Comparison of ENCODE assay signal across 24 cellular contexts in genomic region chr4:19438228-19438627, GRCh38.
DNase-seq lines count a peak whose midpoint lies in the region; TF ChIP-seq lines count a peak whose summit lies in the region.
"Had no signal": no experiment of that assay in that cellular context is flagged by ENCODE, and none has a peak within 500 bp of the region (broad histone marks: within the 10 kb centered on the region; RNA-seq: fewer than 3 reads in every experiment).

No MANE protein-coding gene starts in this region.

- H3K9ac ChIP-seq in adipocyte (ENCODE audit: low read length) = no peak overlapping the region
- H3K9ac ChIP-seq in fibroblast of lung (ENCODE audit: insufficient read depth, low read length) = no peak overlapping the region

- no peaks in the 10 kb centered on the region for H4K20me1 ChIP-seq in fibroblast of lung (ENCODE audit: control insufficient read depth, extremely low read depth, insufficient read depth, low read length)

- intact Hi-C loops in esophagus muscularis mucosa (cut with DNase I) = no loop called here

- no peaks in the 10 kb centered on the region for H3K79me2 ChIP-seq in fibroblast of lung (ENCODE audit: control insufficient read depth, insufficient read depth, low read length)

- no peaks in the 10 kb centered on the region for H3K27me3 ChIP-seq in adipocyte (replicated peaks; ENCODE audit: control insufficient read depth, insufficient read depth, low read length)
- H3K27me3 ChIP-seq in fibroblast of lung (ENCODE audit: control insufficient read depth, insufficient read depth, low read length) = no peaks in the 10 kb centered on the region
- no peaks in the 10 kb centered on the region for H3K27me3 ChIP-seq in tibial nerve
- no peaks in the 10 kb centered on the region for H3K27me3 ChIP-seq in esophagus muscularis mucosa
- H3K27me3 ChIP-seq: pancreas had no signal

- 81 to 96% methylated on average over 1 of the region's 1 CpG for WGBS in tibial nerve, 2 donors
- 93% methylated on average over 1 of the region's 1 CpG for WGBS in esophagus muscularis mucosa

- peaks cover 17% of the 10 kb centered on the region for H3K9me3 ChIP-seq in adipocyte (ENCODE audit: control insufficient read depth, low read length)
- no peaks in the 10 kb centered on the region for H3K9me3 ChIP-seq in fibroblast of lung (ENCODE audit: control insufficient read depth, insufficient read depth, low read depth, low read length)
- H3K9me3 ChIP-seq in tibial nerve = peaks cover 0 to 22% (median 0%) of the 10 kb centered on the region in 4 donors
- peaks cover 0 to 8% (median 3%) of the 10 kb centered on the region in 4 donors for H3K9me3 ChIP-seq in esophagus muscularis mucosa
- H3K9me3 ChIP-seq: pancreas had no signal

- peak; percentile 51 for DNase-seq in EH (ENCODE audit: low read depth)
- DNase-seq in adipocyte (ENCODE audit: low read depth) = peak; percentile 54
- peak; percentile 13 to 74 for DNase-seq in fibroblast of lung (ENCODE audit: low read depth in 2 of 2)
- DNase-seq in skeletal muscle cell (ENCODE audit: low read depth) = peak; percentile 10
- no peak for DNase-seq in tibial nerve (ENCODE audit: low spot score in 2 of 2)
- no peak for DNase-seq in NCI-H2107 treated with DMSO at 0.1 percent for 48 hours (lab: John Stamatoyannopoulos, UW; ENCODE audit: unreplicated experiment)
- DNase-seq in esophagus muscularis mucosa (ENCODE audit: extremely low spot score) = no peak
- DNase-seq: activated B cell treated with CpG ODN at 0.5 μM for 24 hours; activated CD4-positive, alpha-beta T cell treated with anti-CD3 and anti-CD28 coated beads, Interleukin-2, amount 50 U/mL, for 4 hours; activated naive CD4-positive, alpha-beta T cell treated with anti-CD3 and anti-CD28 coated beads, Interleukin-2, amount 10 ng/mL, durations not matched to agents 7 days and 5 days; amygdala; caudate nucleus; endodermal cell; foreskin melanocyte; H9; left cardiac atrium; NCI-H1417 treated with DMSO at 0.1 percent for 48 hours; NCI-H2081 treated with DMSO at 0.1 percent for 48 hours; NCI-H774; nephron progenitor cell; pancreas; RPMI8226; stimulated activated CD4-positive, alpha-beta T cell treated with anti-CD3 and anti-CD28 coated beads, Interleukin-2, amount 100 ng/mL, for 24 hours; T-helper 1 cell had no signal

- no peaks in the 10 kb centered on the region for H3K4me1 ChIP-seq in adipocyte (ENCODE audit: control insufficient read depth, insufficient read depth, low read length)
- no peaks in the 10 kb centered on the region for H3K4me1 ChIP-seq in fibroblast of lung (ENCODE audit: control insufficient read depth, extremely low read depth, insufficient read depth, low read length)
- no peaks in the 10 kb centered on the region for H3K4me1 ChIP-seq in tibial nerve
- H3K4me1 ChIP-seq in esophagus muscularis mucosa = no peaks in the 10 kb centered on the region
- H3K4me1 ChIP-seq: pancreas had no signal

- TF ChIP-seq EP300 in tibial nerve (IDR thresholded peaks at IDR 0.05) (no peak), esophagus muscularis mucosa (IDR thresholded peaks at IDR 0.05) (no peak)

- no peaks in the 10 kb centered on the region for H3K36me3 ChIP-seq in adipocyte (ENCODE audit: control insufficient read depth, insufficient read depth, low read length, severe bottlenecking)
- no peaks in the 10 kb centered on the region for H3K36me3 ChIP-seq in fibroblast of lung (ENCODE audit: control insufficient read depth, insufficient read depth, low read length)
- H3K36me3 ChIP-seq in tibial nerve = no peaks in the 10 kb centered on the region
- H3K36me3 ChIP-seq in esophagus muscularis mucosa = no peaks in the 10 kb centered on the region
- H3K36me3 ChIP-seq: pancreas had no signal

- no peak overlapping the region for H2AFZ ChIP-seq in fibroblast of lung (ENCODE audit: low read length)

- H3K27ac ChIP-seq in fibroblast of lung (ENCODE audit: insufficient read depth, low read length) (no peak overlapping the region), tibial nerve (no peak overlapping the region), esophagus muscularis mucosa (replicated peaks in 1 of 4) (no peak overlapping the region)
- H3K27ac ChIP-seq: pancreas had no signal

- H3K4me3 ChIP-seq in adipocyte (ENCODE audit: low read length) (no peak overlapping the region), fibroblast of lung (replicated peaks in 1 of 4; ENCODE audit: control extremely low read depth in 1 of 4, insufficient read depth in 1 of 4, low read depth in 3 of 4, low read length in 4 of 4) (no peak overlapping the region), skeletal muscle cell (ENCODE audit: low read depth, low read length) (no peak overlapping the region), tibial nerve (no peak overlapping the region), esophagus muscularis mucosa (no peak overlapping the region)
- H3K4me3 ChIP-seq: pancreas had no signal

- no peak overlapping the region for H3K4me2 ChIP-seq in fibroblast of lung (ENCODE audit: extremely low read depth, insufficient read depth, low read length)

- TF ChIP-seq POLR2A in tibial nerve (IDR thresholded peaks at IDR 0.05) = no peak
- TF ChIP-seq POLR2A in esophagus muscularis mucosa (IDR thresholded peaks at IDR 0.05; ENCODE audit: low read depth) = no peak

- TF ChIP-seq CTCF in fibroblast of lung (conservative IDR thresholded peaks at IDR 0.05 in 1 of 2, IDR thresholded peaks at IDR 0.05 in 1 of 2; ENCODE audit: low read depth in 1 of 2, low read length in 2 of 2) (no peak), tibial nerve (IDR thresholded peaks at IDR 0.05) (no peak), esophagus muscularis mucosa (IDR thresholded peaks at IDR 0.05) (no peak)

Comparison
In these comparisons a context has a peak if more than half of its experiments do, and no peak if none do; other contexts are left out.
1. DNase-seq: peak in EH (single experiment), adipocyte (single experiment), fibroblast of lung (2 of 2) and skeletal muscle cell (single experiment); none in tibial nerve (0 of 2), NCI-H2107 treated with DMSO at 0.1 percent for 48 hours (single experiment) and esophagus muscularis mucosa (single experiment).